In genomic region chr12:79933043-79933442, GRCh38 we compare ENCODE assay signal across 8 cellular contexts. TPM values are rescaled to one million over a fixed set of nuclear protein-coding genes. Genes with fewer than 3 reads are reported as not detected.
DNase-seq lines count a peak whose midpoint lies in the region; ATAC-seq and TF ChIP-seq lines count a peak whose summit lies in the region.

No MANE protein-coding gene starts in this region.

- H3K4me1 Mint-ChIP-seq in IgD-negative memory B cell (peaks cover 46 to 61% (median 52%) of the 10 kb centered on the region in 3 donors), chondrocyte (ENCODE audit: low read depth) (peaks cover 57% of the 10 kb centered on the region), naive B cell (peaks cover 50 to 63% (median 51%) of the 10 kb centered on the region in 3 donors)

- H3K36me3 Mint-ChIP-seq in IgD-negative memory B cell (no peaks in the 10 kb centered on the region), chondrocyte (ENCODE audit: low read depth) (peaks cover 2% of the 10 kb centered on the region), naive B cell (peaks cover 0 to 6% of the 10 kb centered on the region in 2 donors)

- POLR2A ChIA-PET in AG04450 (lab: Yijun Ruan, JAX), result no interaction called here

- no peaks in the 10 kb centered on the region for H3K9me3 ChIP-seq in AG04450 (ENCODE audit: control insufficient read depth, insufficient read depth, low read length)

- TF ChIP-seq CTCF in AG04450 (IDR thresholded peaks at IDR 0.05; ENCODE audit: low read depth, low read length), result no peak
- no peak for TF ChIP-seq CTCF in chondrocyte (IDR thresholded peaks at IDR 0.05)

- ATAC-seq in naive B cell (ENCODE audit: low read depth in 2 of 2), result no peak
- ATAC-seq in HG03442 (IDR thresholded peaks at IDR 0.05; ENCODE audit: unreplicated experiment), result no peak

- no peak overlapping the region for H3K27ac ChIP-seq in AG04450 (ENCODE audit: low read depth, low read length)

- no peaks in the 10 kb centered on the region for H3K27me3 ChIP-seq in AG04450 (ENCODE audit: control insufficient read depth, insufficient read depth, low read length)

- H3K4me3 Mint-ChIP-seq in IgD-negative memory B cell, result peak overlapping the region; percentile 88 to 100 (median 98)
- peak overlapping the region; percentile 100 for H3K4me3 Mint-ChIP-seq in chondrocyte (ENCODE audit: unreplicated experiment)
- H3K4me3 Mint-ChIP-seq in naive B cell, result peak overlapping the region; percentile 88 to 99 (median 98)

- H3K27me3 Mint-ChIP-seq in IgD-negative memory B cell, result no peaks in the 10 kb centered on the region
- H3K27me3 Mint-ChIP-seq in chondrocyte (ENCODE audit: low read depth), result no peaks in the 10 kb centered on the region
- H3K27me3 Mint-ChIP-seq in naive B cell, result no peaks in the 10 kb centered on the region

- peak overlapping the region; percentile 90 for H3K4me3 ChIP-seq in AG04450 (ENCODE audit: low read depth, low read length)

- CTCF ChIA-PET in AG04450 (lab: Charles Lee), result interaction anchor here (1.2 kb wide), 1 partner anchor 337 kb away, joined by 4 read pairs; no protein-coding TSS in a partner anchor

- peaks cover 0 to 2% (median 0%) of the 10 kb centered on the region in 3 donors for H3K9me3 Mint-ChIP-seq in IgD-negative memory B cell
- no peaks in the 10 kb centered on the region for H3K9me3 Mint-ChIP-seq in chondrocyte (ENCODE audit: low read depth)
- no peaks in the 10 kb centered on the region for H3K9me3 Mint-ChIP-seq in naive B cell

- DNase-seq in AG04450 (ENCODE audit: low read depth, low spot score), result no peak
- no peak for DNase-seq in chondrocyte (ENCODE audit: low spot score)
- DNase-seq in naive B cell, result no peak
- no peak for DNase-seq in DMS53 treated with DMSO at 0.1 percent for 48 hours (lab: John Stamatoyannopoulos, UW; ENCODE audit: unreplicated experiment)
- DNase-seq in stimulated activated naive CD4-positive, alpha-beta T cell (lab: John Stamatoyannopoulos, UW), result no peak
- no peak for DNase-seq in pons (ENCODE audit: low spot score)

- peak overlapping the region in 2 of 3 donors; percentile 79 to 96 for H3K27ac Mint-ChIP-seq in IgD-negative memory B cell
- H3K27ac Mint-ChIP-seq in chondrocyte (ENCODE audit: unreplicated experiment), result peak overlapping the region; percentile 100
- peak overlapping the region in 2 of 6 donors; percentile 66 to 97 for H3K27ac Mint-ChIP-seq in naive B cell

RNA-seq across cellular contexts. Expression of gene PPP1R12A, which starts 1.9 kb away (rescaled TPM):
- polyA plus RNA-seq in AG04450 (2011; rRNA removed), result 72.1 and 107 TPM in 2 replicates
- 130 and 217 TPM in 2 replicates for polyA minus RNA-seq in AG04450 (2011; rRNA and poly(A)+ RNA removed)
- 85.4 TPM for polyA plus RNA-seq in IgD-negative memory B cell
- 118 to 139 TPM (median 135 TPM) in 3 replicates for total RNA-seq in chondrocyte
- 100 to 1,000 TPM in 4 of 6 donors, 10 to 100 TPM in 2; 52.8 to 151 (median 107) TPM for polyA plus RNA-seq in naive B cell (ENCODE audit: low read depth in 6 of 6)
